1 cellular context compared by ENCODE assay signal in the genomic region with DNA sequence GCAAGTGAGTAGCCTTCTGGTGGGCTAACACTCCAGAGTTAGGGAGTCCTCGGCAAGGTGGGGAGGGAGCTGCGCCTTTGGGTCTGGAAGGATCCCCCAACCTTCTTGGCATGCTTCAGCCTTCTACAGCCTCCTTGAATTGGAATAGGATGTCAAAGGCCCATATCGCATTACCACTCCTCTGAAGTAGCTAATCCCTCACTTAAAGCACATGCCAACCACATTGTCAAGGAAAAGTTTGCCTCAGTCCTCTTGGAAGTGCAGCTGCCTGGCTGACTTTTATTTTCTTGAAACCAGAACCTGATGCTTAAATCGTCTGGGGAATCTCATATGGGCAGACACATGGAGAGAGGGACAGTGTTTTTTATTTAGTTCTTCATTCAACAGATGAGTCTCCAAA.
TF ChIP-seq lines count a peak whose summit lies in the region.

No MANE protein-coding gene starts in this region.

TF ChIP-seq in GM23338, 12 proteins besides CTCF, POLR2A, EP300 and RAD21 (continued from another document):
- TF ChIP-seq, protein P1, sequence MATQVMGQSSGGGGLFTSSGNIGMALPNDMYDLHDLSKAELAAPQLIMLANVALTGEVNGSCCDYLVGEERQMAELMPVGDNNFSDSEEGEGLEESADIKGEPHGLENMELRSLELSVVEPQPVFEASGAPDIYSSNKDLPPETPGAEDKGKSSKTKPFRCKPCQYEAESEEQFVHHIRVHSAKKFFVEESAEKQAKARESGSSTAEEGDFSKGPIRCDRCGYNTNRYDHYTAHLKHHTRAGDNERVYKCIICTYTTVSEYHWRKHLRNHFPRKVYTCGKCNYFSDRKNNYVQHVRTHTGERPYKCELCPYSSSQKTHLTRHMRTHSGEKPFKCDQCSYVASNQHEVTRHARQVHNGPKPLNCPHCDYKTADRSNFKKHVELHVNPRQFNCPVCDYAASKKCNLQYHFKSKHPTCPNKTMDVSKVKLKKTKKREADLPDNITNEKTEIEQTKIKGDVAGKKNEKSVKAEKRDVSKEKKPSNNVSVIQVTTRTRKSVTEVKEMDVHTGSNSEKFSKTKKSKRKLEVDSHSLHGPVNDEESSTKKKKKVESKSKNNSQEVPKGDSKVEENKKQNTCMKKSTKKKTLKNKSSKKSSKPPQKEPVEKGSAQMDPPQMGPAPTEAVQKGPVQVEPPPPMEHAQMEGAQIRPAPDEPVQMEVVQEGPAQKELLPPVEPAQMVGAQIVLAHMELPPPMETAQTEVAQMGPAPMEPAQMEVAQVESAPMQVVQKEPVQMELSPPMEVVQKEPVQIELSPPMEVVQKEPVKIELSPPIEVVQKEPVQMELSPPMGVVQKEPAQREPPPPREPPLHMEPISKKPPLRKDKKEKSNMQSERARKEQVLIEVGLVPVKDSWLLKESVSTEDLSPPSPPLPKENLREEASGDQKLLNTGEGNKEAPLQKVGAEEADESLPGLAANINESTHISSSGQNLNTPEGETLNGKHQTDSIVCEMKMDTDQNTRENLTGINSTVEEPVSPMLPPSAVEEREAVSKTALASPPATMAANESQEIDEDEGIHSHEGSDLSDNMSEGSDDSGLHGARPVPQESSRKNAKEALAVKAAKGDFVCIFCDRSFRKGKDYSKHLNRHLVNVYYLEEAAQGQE (IDR thresholded peaks at IDR 0.05; ENCODE audit: unreplicated experiment): no peak
- no peak for TF ChIP-seq JUNB (IDR thresholded peaks at IDR 0.05; ENCODE audit: unreplicated experiment)
- TF ChIP-seq STAT1 (IDR thresholded peaks at IDR 0.05; ENCODE audit: unreplicated experiment): no peak
- no peak for TF ChIP-seq CREB1 (CRISPR knock-in tag; IDR thresholded peaks at IDR 0.05; ENCODE audit: low read depth)
- no peak for TF ChIP-seq ZNF114 (CRISPR knock-in tag; IDR thresholded peaks at IDR 0.05)
- no peak for TF ChIP-seq EZH2 (IDR thresholded peaks at IDR 0.05; ENCODE audit: low read depth, unreplicated experiment)
- TF ChIP-seq, protein P2, sequence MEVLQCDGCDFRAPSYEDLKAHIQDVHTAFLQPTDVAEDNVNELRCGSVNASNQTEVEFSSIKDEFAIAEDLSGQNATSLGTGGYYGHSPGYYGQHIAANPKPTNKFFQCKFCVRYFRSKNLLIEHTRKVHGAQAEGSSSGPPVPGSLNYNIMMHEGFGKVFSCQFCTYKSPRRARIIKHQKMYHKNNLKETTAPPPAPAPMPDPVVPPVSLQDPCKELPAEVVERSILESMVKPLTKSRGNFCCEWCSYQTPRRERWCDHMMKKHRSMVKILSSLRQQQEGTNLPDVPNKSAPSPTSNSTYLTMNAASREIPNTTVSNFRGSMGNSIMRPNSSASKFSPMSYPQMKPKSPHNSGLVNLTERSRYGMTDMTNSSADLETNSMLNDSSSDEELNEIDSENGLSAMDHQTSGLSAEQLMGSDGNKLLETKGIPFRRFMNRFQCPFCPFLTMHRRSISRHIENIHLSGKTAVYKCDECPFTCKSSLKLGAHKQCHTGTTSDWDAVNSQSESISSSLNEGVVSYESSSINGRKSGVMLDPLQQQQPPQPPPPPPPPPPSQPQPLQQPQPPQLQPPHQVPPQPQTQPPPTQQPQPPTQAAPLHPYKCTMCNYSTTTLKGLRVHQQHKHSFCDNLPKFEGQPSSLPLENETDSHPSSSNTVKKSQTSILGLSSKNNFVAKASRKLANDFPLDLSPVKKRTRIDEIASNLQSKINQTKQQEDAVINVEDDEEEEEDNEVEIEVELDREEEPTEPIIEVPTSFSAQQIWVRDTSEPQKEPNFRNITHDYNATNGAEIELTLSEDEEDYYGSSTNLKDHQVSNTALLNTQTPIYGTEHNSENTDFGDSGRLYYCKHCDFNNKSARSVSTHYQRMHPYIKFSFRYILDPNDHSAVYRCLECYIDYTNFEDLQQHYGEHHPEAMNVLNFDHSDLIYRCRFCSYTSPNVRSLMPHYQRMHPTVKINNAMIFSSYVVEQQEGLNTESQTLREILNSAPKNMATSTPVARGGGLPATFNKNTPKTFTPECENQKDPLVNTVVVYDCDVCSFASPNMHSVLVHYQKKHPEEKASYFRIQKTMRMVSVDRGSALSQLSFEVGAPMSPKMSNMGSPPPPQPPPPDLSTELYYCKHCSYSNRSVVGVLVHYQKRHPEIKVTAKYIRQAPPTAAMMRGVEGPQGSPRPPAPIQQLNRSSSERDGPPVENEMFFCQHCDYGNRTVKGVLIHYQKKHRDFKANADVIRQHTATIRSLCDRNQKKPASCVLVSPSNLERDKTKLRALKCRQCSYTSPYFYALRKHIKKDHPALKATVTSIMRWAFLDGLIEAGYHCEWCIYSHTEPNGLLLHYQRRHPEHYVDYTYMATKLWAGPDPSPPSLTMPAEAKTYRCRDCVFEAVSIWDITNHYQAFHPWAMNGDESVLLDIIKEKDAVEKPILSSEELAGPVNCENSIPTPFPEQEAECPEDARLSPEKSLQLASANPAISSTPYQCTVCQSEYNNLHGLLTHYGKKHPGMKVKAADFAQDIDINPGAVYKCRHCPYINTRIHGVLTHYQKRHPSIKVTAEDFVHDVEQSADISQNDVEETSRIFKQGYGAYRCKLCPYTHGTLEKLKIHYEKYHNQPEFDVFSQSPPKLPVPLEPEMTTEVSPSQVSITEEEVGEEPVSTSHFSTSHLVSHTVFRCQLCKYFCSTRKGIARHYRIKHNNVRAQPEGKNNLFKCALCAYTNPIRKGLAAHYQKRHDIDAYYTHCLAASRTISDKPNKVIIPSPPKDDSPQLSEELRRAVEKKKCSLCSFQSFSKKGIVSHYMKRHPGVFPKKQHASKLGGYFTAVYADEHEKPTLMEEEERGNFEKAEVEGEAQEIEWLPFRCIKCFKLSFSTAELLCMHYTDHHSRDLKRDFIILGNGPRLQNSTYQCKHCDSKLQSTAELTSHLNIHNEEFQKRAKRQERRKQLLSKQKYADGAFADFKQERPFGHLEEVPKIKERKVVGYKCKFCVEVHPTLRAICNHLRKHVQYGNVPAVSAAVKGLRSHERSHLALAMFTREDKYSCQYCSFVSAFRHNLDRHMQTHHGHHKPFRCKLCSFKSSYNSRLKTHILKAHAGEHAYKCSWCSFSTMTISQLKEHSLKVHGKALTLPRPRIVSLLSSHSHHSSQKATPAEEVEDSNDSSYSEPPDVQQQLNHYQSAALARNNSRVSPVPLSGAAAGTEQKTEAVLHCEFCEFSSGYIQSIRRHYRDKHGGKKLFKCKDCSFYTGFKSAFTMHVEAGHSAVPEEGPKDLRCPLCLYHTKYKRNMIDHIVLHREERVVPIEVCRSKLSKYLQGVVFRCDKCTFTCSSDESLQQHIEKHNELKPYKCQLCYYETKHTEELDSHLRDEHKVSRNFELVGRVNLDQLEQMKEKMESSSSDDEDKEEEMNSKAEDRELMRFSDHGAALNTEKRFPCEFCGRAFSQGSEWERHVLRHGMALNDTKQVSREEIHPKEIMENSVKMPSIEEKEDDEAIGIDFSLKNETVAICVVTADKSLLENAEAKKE (CRISPR knock-in tag; IDR thresholded peaks at IDR 0.05): no peak
